In the genomic region with DNA sequence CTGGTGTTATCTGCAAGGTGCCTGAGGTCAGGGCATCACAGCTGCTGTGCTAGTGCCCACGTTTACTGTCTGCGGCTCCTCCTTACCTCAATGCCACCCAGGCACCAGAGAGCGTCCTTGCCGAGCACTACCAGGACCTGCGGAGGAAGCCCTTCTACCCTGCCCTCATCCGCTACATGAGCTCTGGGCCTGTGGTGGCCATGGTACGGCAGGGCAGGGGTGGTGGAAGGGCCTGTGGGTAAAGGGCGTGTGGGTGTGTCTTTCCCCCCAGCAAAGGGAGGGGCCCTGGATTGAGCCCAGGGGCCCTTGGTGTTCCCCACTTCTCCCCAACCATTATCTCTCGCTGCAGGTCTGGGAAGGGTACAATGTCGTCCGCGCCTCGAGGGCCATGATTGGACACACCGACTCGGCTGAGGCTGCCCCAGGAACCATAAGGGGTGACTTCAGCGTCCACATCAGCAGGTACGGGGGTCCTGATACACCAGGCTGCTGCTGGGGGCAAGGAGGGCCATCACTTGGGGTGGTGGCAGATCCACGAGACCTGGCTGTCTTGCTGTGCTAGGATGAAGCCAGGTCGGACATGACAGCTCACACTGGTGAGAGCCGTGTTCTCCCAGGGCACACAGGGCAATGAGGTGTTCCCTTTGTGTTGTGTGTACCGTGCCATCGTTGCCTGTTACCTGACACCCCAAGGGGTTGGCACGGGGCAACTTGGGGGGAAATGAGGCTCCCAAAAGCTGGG, we compare ENCODE assay signal across 11 cellular contexts. TPM values are rescaled to one million over a fixed set of nuclear protein-coding genes. Genes with fewer than 3 reads are reported as not detected.
DNase-seq lines count a peak whose midpoint lies in the region; ATAC-seq, FAIRE-seq and TF ChIP-seq lines count a peak whose summit lies in the region.
"Had no signal": no experiment of that assay in that cellular context is flagged by ENCODE, and none has a peak within 500 bp of the region (broad histone marks: within the 10 kb centered on the region; RNA-seq: fewer than 3 reads in every experiment).

No MANE protein-coding gene starts in this region.

- H3K9me3 Mint-ChIP-seq in activated CD4-positive, alpha-beta memory T cell treated with anti-CD3 and anti-CD28 coated beads for 36 hours, result no peaks in the 10 kb centered on the region
- H3K9me3 Mint-ChIP-seq in mesothelial cell of epicardium, result no peaks in the 10 kb centered on the region
- H3K9me3 Mint-ChIP-seq: activated T-helper 17 cell treated with anti-CD3 and anti-CD28 coated beads, Interleukin-2, amount 50 U/mL, for 72 hours had no signal

- POLR2A ChIA-PET in activated CD4-positive, alpha-beta memory T cell treated with anti-CD3 and anti-CD28 coated beads for 36 hours (lab: Charles Lee), result interaction anchor here (1.4 kb wide), 1 partner anchor 346 kb away, joined by 3 read pairs; the partner anchor contains the start of genes POLR3K and SNRNP25

- H3K27me3 ChIP-seq in BLaER1, result no peaks in the 10 kb centered on the region
- H3K27me3 ChIP-seq in DOHH2 (ENCODE audit: control insufficient read depth, low read length), result no peaks in the 10 kb centered on the region
- no peaks in the 10 kb centered on the region for H3K27me3 ChIP-seq in psoas muscle (ENCODE audit: insufficient read depth in 3 of 3, low read length in 2 of 3)

- no peaks in the 10 kb centered on the region for H3K36me3 Mint-ChIP-seq in activated CD4-positive, alpha-beta memory T cell treated with anti-CD3 and anti-CD28 coated beads for 36 hours
- peaks cover 2% of the 10 kb centered on the region for H3K36me3 Mint-ChIP-seq in mesothelial cell of epicardium

- H3F3A ChIP-seq in DOHH2 (ENCODE audit: control insufficient read depth, insufficient read depth), result peaks cover 38% of the 10 kb centered on the region

- no peaks in the 10 kb centered on the region for H3K9me2 ChIP-seq in DOHH2 (replicated peaks; ENCODE audit: control insufficient read depth, low read length)

- H3K4me3 ChIP-seq in BLaER1, result no peak overlapping the region
- peak overlapping the region; percentile 83 for H3K4me3 ChIP-seq in DOHH2 (ENCODE audit: low read length)
- H3K4me3 ChIP-seq in psoas muscle, result no peak overlapping the region

- H3K9ac ChIP-seq in BLaER1, result 0 out of 2 replicates have a peak overlapping the region, but pooled peaks have one; percentile 4
- H3K9ac ChIP-seq: KMS-11 had no signal

- intact Hi-C loops in activated CD4-positive, alpha-beta memory T cell treated with anti-CD3 and anti-CD28 coated beads for 36 hours (cut with micrococcal nuclease), result loop anchor here (1.0 to 2.0 kb wide), 2 partner anchors 26 to 47 kb away; partner anchors contain the start of genes AXIN1 and RAB11FIP3
- intact Hi-C loops in psoas muscle (cut with DNase I), result loop anchor here in 1 of 2 donors (5.0 kb wide), 1 partner anchor 128 kb away; the partner anchor contains the start of gene CAPN15

- H3K4me2 ChIP-seq in BLaER1 (peak overlapping the region; percentile 95; the same call in 1 of the 2 replicates), DOHH2 (ENCODE audit: low read length) (peak overlapping the region; percentile 65)

- ATAC-seq in HG02885 (IDR thresholded peaks at IDR 0.05; ENCODE audit: poor library complexity, unreplicated experiment) (no peak), psoas muscle (no peak)
- ATAC-seq: activated T-helper 17 cell treated with anti-CD3 and anti-CD28 coated beads, Interleukin-2, amount 50 U/mL, for 72 hours had no signal

- CTCF ChIA-PET in activated CD4-positive, alpha-beta memory T cell treated with anti-CD3 and anti-CD28 coated beads for 36 hours (lab: Charles Lee), result no interaction called here

- peak overlapping the region; percentile 84 for H3K4me3 Mint-ChIP-seq in activated CD4-positive, alpha-beta memory T cell treated with anti-CD3 and anti-CD28 coated beads for 36 hours
- peak overlapping the region; percentile 42 for H3K4me3 Mint-ChIP-seq in mesothelial cell of epicardium

- peaks cover 26% of the 10 kb centered on the region for H3K36me3 ChIP-seq in BLaER1
- H3K36me3 ChIP-seq in DOHH2 (ENCODE audit: control insufficient read depth, low read length), result peaks cover 34% of the 10 kb centered on the region
- peaks cover 0 to 3% of the 10 kb centered on the region in 2 donors for H3K36me3 ChIP-seq in psoas muscle (ENCODE audit: insufficient read depth in 1 of 2, low read depth in 1 of 2)

- 0 out of 2 replicates have a peak overlapping the region, but pooled peaks have one; percentile 79 for H3K27ac ChIP-seq in BLaER1
- peak overlapping the region; percentile 84 for H3K27ac ChIP-seq in DOHH2 (ENCODE audit: low read depth, low read length)
- no peak overlapping the region for H3K27ac ChIP-seq in psoas muscle
- H3K27ac ChIP-seq: KMS-11 had no signal

- H3K79me2 ChIP-seq in DOHH2 (ENCODE audit: control insufficient read depth, low read length), result peaks cover 42% of the 10 kb centered on the region

- peaks cover 62% of the 10 kb centered on the region for H3K4me1 ChIP-seq in BLaER1
- peaks cover 55% of the 10 kb centered on the region for H3K4me1 ChIP-seq in DOHH2 (ENCODE audit: control insufficient read depth, low read length)
- peaks cover 21% of the 10 kb centered on the region for H3K4me1 ChIP-seq in psoas muscle

- TF ChIP-seq CTCF in DOHH2 (IDR thresholded peaks at IDR 0.05; ENCODE audit: low read depth, low read length, poor library complexity, severe bottlenecking), result no peak
- TF ChIP-seq CTCF in mesothelial cell of epicardium (IDR thresholded peaks at IDR 0.05; ENCODE audit: unreplicated experiment), result no peak
- no peak for TF ChIP-seq CTCF in D721Med (IDR thresholded peaks at IDR 0.05; ENCODE audit: insufficient read depth, missing control alignments)
- TF ChIP-seq CTCF in psoas muscle (IDR thresholded peaks at IDR 0.05), result no peak

- no peaks in the 10 kb centered on the region for H3K27me3 Mint-ChIP-seq in activated CD4-positive, alpha-beta memory T cell treated with anti-CD3 and anti-CD28 coated beads for 36 hours
- no peaks in the 10 kb centered on the region for H3K27me3 Mint-ChIP-seq in mesothelial cell of epicardium (ENCODE audit: low read depth)
- H3K27me3 Mint-ChIP-seq: activated T-helper 17 cell treated with anti-CD3 and anti-CD28 coated beads, Interleukin-2, amount 50 U/mL, for 72 hours had no signal

- WGBS in psoas muscle, 3 donors, result 76 to 87% (median 77%) methylated on average over 22 to 23 of the region's 23 CpGs

- H3K9me3 ChIP-seq in BLaER1 (no peaks in the 10 kb centered on the region), DOHH2 (ENCODE audit: control insufficient read depth, insufficient read depth, low read length) (no peaks in the 10 kb centered on the region), psoas muscle (no peaks in the 10 kb centered on the region)

- H3K4me1 Mint-ChIP-seq in activated CD4-positive, alpha-beta memory T cell treated with anti-CD3 and anti-CD28 coated beads for 36 hours (ENCODE audit: low read depth), result peaks cover 24% of the 10 kb centered on the region
- H3K4me1 Mint-ChIP-seq in mesothelial cell of epicardium, result peaks cover 23% of the 10 kb centered on the region

- no peak overlapping the region for H3K27ac Mint-ChIP-seq in activated CD4-positive, alpha-beta memory T cell treated with anti-CD3 and anti-CD28 coated beads for 36 hours
- H3K27ac Mint-ChIP-seq in mesothelial cell of epicardium, result peak overlapping the region; percentile 47

- FAIRE-seq in D721Med (lab: Jason Lieb, UNC), result no peak

- DNase-seq in activated CD4-positive, alpha-beta memory T cell treated with anti-CD3 and anti-CD28 coated beads for 36 hours, result no peak
- DNase-seq in mesothelial cell of epicardium (ENCODE audit: low spot score in 2 of 2, unreplicated experiment in 2 of 2) (no peak), D721Med (ENCODE audit: insufficient read length, low spot score) (no peak), DMS153 (lab: John Stamatoyannopoulos, UW) (no peak), psoas muscle (no peak)
- DNase-seq: NCI-H2029 had no signal

- H4K20me1 ChIP-seq in BLaER1, result peaks cover 28% of the 10 kb centered on the region
- no peaks in the 10 kb centered on the region for H4K20me1 ChIP-seq in DOHH2 (ENCODE audit: control insufficient read depth, insufficient read depth, low read depth, low read length)

RNA-seq across cellular contexts. Expression of gene DECR2, which starts 2.2 kb away (rescaled TPM):
- total RNA-seq in activated CD4-positive, alpha-beta memory T cell treated with anti-CD3 and anti-CD28 coated beads for 36 hours, result 1 to 10 TPM; 8.5 to 8.8 TPM
- total RNA-seq in mesothelial cell of epicardium (29.3 to 35.4 TPM (median 31.2 TPM) in 3 replicates), psoas muscle (10 to 100 TPM; 13.9 to 22.9 (median 19.6) TPM)
- 10 to 100 TPM; 14.1 to 18.1 (median 15.8) TPM for polyA plus RNA-seq in psoas muscle

RNA-seq across cellular contexts. Expression of gene NME4, which starts 2.5 kb away (rescaled TPM):
- 10 to 100 TPM; 62.1 to 62.5 TPM for total RNA-seq in activated CD4-positive, alpha-beta memory T cell treated with anti-CD3 and anti-CD28 coated beads for 36 hours
- total RNA-seq in mesothelial cell of epicardium (252 to 258 TPM (median 253 TPM) in 3 replicates), psoas muscle (10 to 100 TPM; 19.5 to 39.7 (median 29.6) TPM)
- 10 to 100 TPM; 16.0 to 30.7 (median 22.7) TPM for polyA plus RNA-seq in psoas muscle

RNA-seq across cellular contexts. Expression of gene PGAP6, which starts 17.7 kb away (rescaled TPM):
- total RNA-seq in activated CD4-positive, alpha-beta memory T cell treated with anti-CD3 and anti-CD28 coated beads for 36 hours, result 10 to 100 TPM; 30.6 to 31.5 TPM
- total RNA-seq in mesothelial cell of epicardium, result 48.6 to 51.4 TPM (median 49.0 TPM) in 3 replicates
- total RNA-seq in psoas muscle, result 10 to 100 TPM; 27.2 to 34.7 (median 32.2) TPM
- polyA plus RNA-seq in psoas muscle, result 10 to 100 TPM; 26.0 to 46.9 (median 42.1) TPM

RNA-seq across cellular contexts. Expression of gene RAB11FIP3, which starts 26.0 kb away (rescaled TPM):
- 10 to 100 TPM; 14.8 to 18.4 TPM for total RNA-seq in activated CD4-positive, alpha-beta memory T cell treated with anti-CD3 and anti-CD28 coated beads for 36 hours
- total RNA-seq in mesothelial cell of epicardium (53.9 to 68.8 TPM (median 59.7 TPM) in 3 replicates), psoas muscle (10 to 100 TPM; 44.7 to 89.5 (median 71.5) TPM)
- polyA plus RNA-seq in psoas muscle, result 10 to 100 TPM; 20.3 to 26.1 (median 26.1) TPM

RNA-seq across cellular contexts. Expression of gene MRPL28, which starts 29.1 kb away (rescaled TPM):
- 10 to 100 TPM; 76.8 to 77.3 TPM for total RNA-seq in activated CD4-positive, alpha-beta memory T cell treated with anti-CD3 and anti-CD28 coated beads for 36 hours
- total RNA-seq in mesothelial cell of epicardium, result 75.3 to 75.9 TPM (median 75.9 TPM) in 3 replicates
- total RNA-seq in psoas muscle, result 10 to 100 TPM; 55.4 to 68.8 (median 55.9) TPM
- polyA plus RNA-seq in psoas muscle, result 100 to 1,000 TPM in 1 of 3 donors, 10 to 100 TPM in 2; 67.1 to 126 (median 86.8) TPM
